ENCODE assay signal across 1 cellular context in genomic region chr1:18950415-18951026, GRCh38.
A peak's percentile ranks its signal among the peaks of the same experiment; 100 is the strongest.
TF ChIP-seq lines count a peak whose summit lies in the region.

No MANE protein-coding gene starts in this region.

TF ChIP-seq in HepG2, 621 proteins besides CTCF, POLR2A, EP300 and RAD21 (continued from another document and continues in another):
- no peak for TF ChIP-seq CEBPZ (IDR thresholded peaks at IDR 0.05; ENCODE audit: low read length)
- TF ChIP-seq ZNF318 (CRISPR knock-in tag; IDR thresholded peaks at IDR 0.05) = no peak
- TF ChIP-seq DDIT3 (CRISPR knock-in tag; IDR thresholded peaks at IDR 0.05) = no peak
- TF ChIP-seq TP53 (CRISPR knock-in tag; conservative IDR thresholded peaks at IDR 0.05) = no peak
- TF ChIP-seq ARNT (IDR thresholded peaks at IDR 0.05) = no peak
- no peak for TF ChIP-seq DZIP1 (CRISPR knock-in tag; IDR thresholded peaks at IDR 0.05)
- TF ChIP-seq ARID5B (CRISPR knock-in tag; IDR thresholded peaks at IDR 0.05) = no peak
- TF ChIP-seq NCOA2 (CRISPR knock-in tag; IDR thresholded peaks at IDR 0.05) = no peak
- TF ChIP-seq ELF4 (CRISPR knock-in tag; IDR thresholded peaks at IDR 0.05; ENCODE audit: borderline replicate concordance) = no peak
- no peak for TF ChIP-seq ZZZ3 (CRISPR knock-in tag; IDR thresholded peaks at IDR 0.05; ENCODE audit: borderline replicate concordance)
- no peak for TF ChIP-seq CHCHD3 (CRISPR knock-in tag; IDR thresholded peaks at IDR 0.05)
- no peak for TF ChIP-seq ARNT2 (CRISPR knock-in tag; IDR thresholded peaks at IDR 0.05; ENCODE audit: low read depth)
- TF ChIP-seq ZNF75D (CRISPR knock-in tag; IDR thresholded peaks at IDR 0.05; ENCODE audit: borderline replicate concordance) = no peak
- no peak for TF ChIP-seq ZNF24 (IDR thresholded peaks at IDR 0.05)
- no peak; the same call in 1 of the 2 replicates for TF ChIP-seq ZNF124 (CRISPR knock-in tag; IDR thresholded peaks at IDR 0.05)
- TF ChIP-seq ZNF576 (CRISPR knock-in tag; IDR thresholded peaks at IDR 0.05) = no peak
- TF ChIP-seq ZNF768 (CRISPR knock-in tag; IDR thresholded peaks at IDR 0.05) = peak; percentile 96
- no peak for TF ChIP-seq ZBTB34 (CRISPR knock-in tag; IDR thresholded peaks at IDR 0.05)
- peak; percentile 15 for TF ChIP-seq ASH2L (IDR thresholded peaks at IDR 0.05; ENCODE audit: insufficient read length, low read depth, low read length)
- no peak for TF ChIP-seq ZNF44 (CRISPR knock-in tag; IDR thresholded peaks at IDR 0.05)
- no peak for TF ChIP-seq ZNF577 (CRISPR knock-in tag; IDR thresholded peaks at IDR 0.05; ENCODE audit: borderline replicate concordance, low read depth)
- TF ChIP-seq ZNF567 (CRISPR knock-in tag; IDR thresholded peaks at IDR 0.05; ENCODE audit: borderline replicate concordance) = no peak
- 0 out of 2 replicates have a peak, but pooled peaks have one; percentile 15 for TF ChIP-seq SP4 (CRISPR knock-in tag; IDR thresholded peaks at IDR 0.05)
- no peak for TF ChIP-seq CBX1 (IDR thresholded peaks at IDR 0.05; ENCODE audit: low read depth)
- no peak for TF ChIP-seq MAFG (CRISPR knock-in tag; IDR thresholded peaks at IDR 0.05)
- no peak for TF ChIP-seq PBX3 (CRISPR knock-in tag; IDR thresholded peaks at IDR 0.05; ENCODE audit: borderline replicate concordance)
- TF ChIP-seq DRAP1 (CRISPR knock-in tag; IDR thresholded peaks at IDR 0.05) = 0 out of 2 replicates have a peak, but pooled peaks have one; percentile 22
- peak; percentile 40; the same call in 1 of the 2 replicates for TF ChIP-seq KLF12 (CRISPR knock-in tag; IDR thresholded peaks at IDR 0.05; ENCODE audit: borderline replicate concordance)
- no peak for TF ChIP-seq IRF2 (CRISPR knock-in tag; IDR thresholded peaks at IDR 0.05)
- peak; percentile 56; the same call in 1 of the 2 replicates for TF ChIP-seq ZNF263 (CRISPR knock-in tag; IDR thresholded peaks at IDR 0.05)
- no peak for TF ChIP-seq ZBTB21 (CRISPR knock-in tag; IDR thresholded peaks at IDR 0.05)
- no peak for TF ChIP-seq ARHGAP35 (CRISPR knock-in tag; IDR thresholded peaks at IDR 0.05; ENCODE audit: borderline replicate concordance)
- peak; percentile 8; the same call in 1 of the 2 replicates for TF ChIP-seq ZNF770 (CRISPR knock-in tag; IDR thresholded peaks at IDR 0.05)
